In the genomic region with DNA sequence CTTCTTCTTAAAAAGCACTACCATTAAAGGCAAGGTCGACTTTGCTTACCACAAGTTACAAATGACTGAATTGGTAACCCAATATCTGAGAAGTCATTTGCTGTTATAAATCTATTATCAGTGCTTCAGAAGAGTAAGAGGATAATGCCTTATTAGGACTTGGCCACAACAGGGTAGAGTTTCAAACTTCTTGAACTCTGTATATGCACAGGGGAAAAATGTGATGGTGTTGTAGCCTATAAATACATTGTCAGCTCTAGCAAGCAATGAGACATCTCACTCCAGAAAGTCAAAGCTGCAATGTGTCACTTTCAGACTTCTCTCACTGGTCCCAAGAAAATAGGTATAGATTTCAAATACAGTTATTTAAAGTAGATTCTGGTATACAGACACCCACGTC, we compare ENCODE assay signal across 12 cellular contexts.
DNase-seq lines count a peak whose midpoint lies in the region; ATAC-seq lines count a peak whose summit lies in the region.
"Had no signal": no experiment of that assay in that cellular context is flagged by ENCODE, and none has a peak within 500 bp of the region (broad histone marks: within the 10 kb centered on the region; RNA-seq: fewer than 3 reads in every experiment).

No MANE protein-coding gene starts in this region.

- ATAC-seq in GM19395 (IDR thresholded peaks at IDR 0.05; ENCODE audit: unreplicated experiment) (peak; percentile 50), HG02759 (IDR thresholded peaks at IDR 0.05; ENCODE audit: unreplicated experiment) (peak; percentile 65), HG03354 (IDR thresholded peaks at IDR 0.05; ENCODE audit: poor library complexity, severe bottlenecking, unreplicated experiment) (peak; percentile 59), GM19467 (IDR thresholded peaks at IDR 0.05; ENCODE audit: unreplicated experiment) (no peak), GM19324 (IDR thresholded peaks at IDR 0.05; ENCODE audit: low FRiP score, unreplicated experiment) (no peak)
- ATAC-seq: HCT116, left lobe of liver, PC-3 had no signal

- no peak for DNase-seq in SW 1271 (lab: John Stamatoyannopoulos, UW)
- no peak for DNase-seq in globus pallidus (ENCODE audit: low spot score)
- DNase-seq: activated CD4-positive, CD25-positive, alpha-beta regulatory T cell treated with anti-CD3 and anti-CD28 coated beads, Interleukin-2, amount 50 U/mL, for 72 hours; NCI-H345; PC-3 had no signal

Comparison
In these comparisons a context has a peak if more than half of its experiments do, and no peak if none do; other contexts are left out.
1. ATAC-seq: peak in GM19395 (single experiment), HG02759 (single experiment) and HG03354 (single experiment); none in GM19467 (single experiment) and GM19324 (single experiment).